In genomic region chr6:71333700-71334099, GRCh38 we compare ENCODE assay signal across 15 cellular contexts. TPM values are rescaled to one million over a fixed set of nuclear protein-coding genes. Genes with fewer than 3 reads are reported as not detected.
A peak's percentile ranks its signal among the peaks of the same experiment; 100 is the strongest.
DNase-seq lines count a peak whose midpoint lies in the region; ATAC-seq, FAIRE-seq and TF ChIP-seq lines count a peak whose summit lies in the region.
"Had no signal": no experiment of that assay in that cellular context is flagged by ENCODE, and none has a peak within 500 bp of the region (broad histone marks: within the 10 kb centered on the region; RNA-seq: fewer than 3 reads in every experiment).

No MANE protein-coding gene starts in this region.

- peak overlapping the region; percentile 89 for H3K27ac ChIP-seq in smooth muscle cell (ENCODE audit: low read depth)

- no peak for FAIRE-seq in GM12892 (lab: Jason Lieb, UNC)
- FAIRE-seq: endometrium, G401.6, HepG2 had no signal

- H2AFZ ChIP-seq in smooth muscle cell (ENCODE audit: low read depth) = no peak overlapping the region

- H3K9ac ChIP-seq in smooth muscle cell (ENCODE audit: low read depth) = peak overlapping the region; percentile 43

- H3K36me3 ChIP-seq in smooth muscle cell (ENCODE audit: low read depth) = no peaks in the 10 kb centered on the region

- H4K20me1 ChIP-seq in smooth muscle cell (ENCODE audit: low read depth) = no peaks in the 10 kb centered on the region

- H3K4me1 ChIP-seq in smooth muscle cell (ENCODE audit: low read depth) = peaks cover 4% of the 10 kb centered on the region

- H3K4me2 ChIP-seq in smooth muscle cell = peak overlapping the region; percentile 35

- H3K27me3 ChIP-seq in smooth muscle cell (ENCODE audit: low read depth) = no peaks in the 10 kb centered on the region

- TF ChIP-seq CTCF in smooth muscle cell (IDR thresholded peaks at IDR 0.05; ENCODE audit: borderline replicate concordance, insufficient read depth, poor library complexity, severe bottlenecking) = no peak

- H3K79me2 ChIP-seq in smooth muscle cell (ENCODE audit: low read depth) = no peaks in the 10 kb centered on the region

- ATAC-seq in SK-N-SH treated with all-trans-retinoic acid at 6 μM for 48 hours (peak; percentile 69; the same call in 2 of the 3 replicates), HG03469 (IDR thresholded peaks at IDR 0.05; ENCODE audit: unreplicated experiment) (no peak), HG02571 (IDR thresholded peaks at IDR 0.05; ENCODE audit: unreplicated experiment) (no peak)
- ATAC-seq: HepG2, left lobe of liver had no signal

- H3K9me3 ChIP-seq in smooth muscle cell (replicated peaks; ENCODE audit: low read depth) = no peaks in the 10 kb centered on the region

- TF ChIP-seq POLR2A in GM12892 (IDR thresholded peaks at IDR 0.05; ENCODE audit: low read depth, low read length) = no peak

- no peaks in the 10 kb centered on the region for H3F3A ChIP-seq in smooth muscle cell (ENCODE audit: low read depth)

- WGBS in smooth muscle cell (ENCODE audit: low lambda C conversion rate) = 3% methylated on average over 2 of the region's 2 CpGs

- peak; percentile 17 for DNase-seq in GOT3 (lab: John Stamatoyannopoulos, UW)
- peak; percentile 30 for DNase-seq in fibroblast of the conjunctiva (ENCODE audit: low read depth)
- DNase-seq in smooth muscle cell (lab: John Stamatoyannopoulos, UW; ENCODE audit: unreplicated experiment) = no peak
- no peak for DNase-seq in GM12892 (ENCODE audit: insufficient read length)
- no peak for DNase-seq in NCI-H187 (lab: John Stamatoyannopoulos, UW)
- DNase-seq: activated naive CD4-positive, alpha-beta T cell treated with anti-CD3 and anti-CD28 coated beads for 36 hours; NCI-H2081; RPMI8226 had no signal

- no peak overlapping the region for H3K4me3 ChIP-seq in smooth muscle cell

TF ChIP-seq in SK-N-SH treated with all-trans-retinoic acid at 6 μM for 48 hours, 23 proteins besides CTCF, POLR2A, EP300 and RAD21:
- TF ChIP-seq OSR1 (CRISPR knock-in tag; IDR thresholded peaks at IDR 0.05) (no peak), PPARA (CRISPR knock-in tag; IDR thresholded peaks at IDR 0.05; ENCODE audit: borderline replicate concordance) (no peak), BACH2 (CRISPR knock-in tag; IDR thresholded peaks at IDR 0.05; ENCODE audit: borderline replicate concordance) (no peak), PATZ1 (CRISPR knock-in tag; IDR thresholded peaks at IDR 0.05; ENCODE audit: borderline replicate concordance) (no peak), ZFP3 (CRISPR knock-in tag; IDR thresholded peaks at IDR 0.05) (no peak), RARB (CRISPR knock-in tag; IDR thresholded peaks at IDR 0.05) (no peak), ESRRG (CRISPR knock-in tag; IDR thresholded peaks at IDR 0.05) (no peak), CSDC2 (CRISPR knock-in tag; IDR thresholded peaks at IDR 0.05) (no peak)
- TF ChIP-seq, protein P1, sequence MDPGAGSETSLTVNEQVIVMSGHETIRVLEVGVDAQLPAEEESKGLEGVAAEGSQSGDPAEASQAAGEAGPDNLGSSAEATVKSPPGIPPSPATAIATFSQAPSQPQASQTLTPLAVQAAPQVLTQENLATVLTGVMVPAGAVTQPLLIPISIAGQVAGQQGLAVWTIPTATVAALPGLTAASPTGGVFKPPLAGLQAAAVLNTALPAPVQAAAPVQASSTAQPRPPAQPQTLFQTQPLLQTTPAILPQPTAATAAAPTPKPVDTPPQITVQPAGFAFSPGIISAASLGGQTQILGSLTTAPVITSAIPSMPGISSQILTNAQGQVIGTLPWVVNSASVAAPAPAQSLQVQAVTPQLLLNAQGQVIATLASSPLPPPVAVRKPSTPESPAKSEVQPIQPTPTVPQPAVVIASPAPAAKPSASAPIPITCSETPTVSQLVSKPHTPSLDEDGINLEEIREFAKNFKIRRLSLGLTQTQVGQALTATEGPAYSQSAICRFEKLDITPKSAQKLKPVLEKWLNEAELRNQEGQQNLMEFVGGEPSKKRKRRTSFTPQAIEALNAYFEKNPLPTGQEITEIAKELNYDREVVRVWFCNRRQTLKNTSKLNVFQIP (CRISPR knock-in tag; IDR thresholded peaks at IDR 0.05; ENCODE audit: borderline replicate concordance, low read depth) = no peak
- TF ChIP-seq, protein P2, sequence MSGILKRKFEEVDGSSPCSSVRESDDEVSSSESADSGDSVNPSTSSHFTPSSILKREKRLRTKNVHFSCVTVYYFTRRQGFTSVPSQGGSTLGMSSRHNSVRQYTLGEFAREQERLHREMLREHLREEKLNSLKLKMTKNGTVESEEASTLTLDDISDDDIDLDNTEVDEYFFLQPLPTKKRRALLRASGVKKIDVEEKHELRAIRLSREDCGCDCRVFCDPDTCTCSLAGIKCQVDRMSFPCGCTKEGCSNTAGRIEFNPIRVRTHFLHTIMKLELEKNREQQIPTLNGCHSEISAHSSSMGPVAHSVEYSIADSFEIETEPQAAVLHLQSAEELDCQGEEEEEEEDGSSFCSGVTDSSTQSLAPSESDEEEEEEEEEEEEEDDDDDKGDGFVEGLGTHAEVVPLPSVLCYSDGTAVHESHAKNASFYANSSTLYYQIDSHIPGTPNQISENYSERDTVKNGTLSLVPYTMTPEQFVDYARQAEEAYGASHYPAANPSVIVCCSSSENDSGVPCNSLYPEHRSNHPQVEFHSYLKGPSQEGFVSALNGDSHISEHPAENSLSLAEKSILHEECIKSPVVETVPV (CRISPR knock-in tag; IDR thresholded peaks at IDR 0.05) = no peak

RNA-seq across cellular contexts. Expression of gene OGFRL1, which starts 45.1 kb away (rescaled TPM):
- total RNA-seq in smooth muscle cell = 56.4 and 77.5 TPM in 2 replicates
- polyA plus RNA-seq in smooth muscle cell = 16.5 and 20.7 TPM in 2 replicates
- polyA plus RNA-seq in GM12892 (2012; ENCODE audit: missing spikeins) = 1.8 TPM

Comparison
In these comparisons a context has a peak if more than half of its experiments do, and no peak if none do; other contexts are left out.
1. DNase-seq: peak in GOT3 (single experiment) and fibroblast of the conjunctiva (single experiment); none in smooth muscle cell (single experiment), GM12892 (single experiment) and NCI-H187 (0 of 2).